ENCODE assay signal across 8 cellular contexts in the genomic region with DNA sequence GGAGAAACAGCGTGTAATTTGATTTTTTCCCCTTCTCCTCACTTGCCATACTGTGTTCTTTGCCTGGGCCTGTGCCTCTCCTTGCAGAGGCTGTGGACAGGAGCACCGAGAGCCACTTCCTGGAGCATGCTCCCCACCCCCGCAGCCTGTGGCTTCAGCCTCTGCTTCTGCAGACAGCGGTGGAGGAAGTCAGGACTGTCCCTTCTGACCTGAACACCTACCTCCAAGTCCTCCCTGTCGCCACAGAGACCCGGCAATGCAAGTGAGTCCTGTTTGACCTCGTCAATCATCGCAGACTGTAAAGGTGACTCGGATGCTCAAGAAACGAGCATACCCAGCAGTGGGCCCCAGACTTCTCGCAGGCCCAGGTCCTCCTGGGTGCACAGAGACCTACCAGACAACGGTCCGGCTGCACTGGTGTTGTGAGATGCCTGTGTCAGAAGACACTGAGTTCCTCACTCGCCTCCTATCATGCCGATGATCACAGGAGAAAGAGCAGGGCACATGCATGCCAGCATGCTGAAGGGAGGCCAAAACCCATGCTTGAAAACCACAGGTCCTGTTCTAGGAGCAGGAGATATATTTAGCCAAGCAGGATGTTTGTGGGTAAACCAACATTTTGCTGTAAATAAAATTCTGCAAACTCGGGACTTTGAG.
A peak's percentile ranks its signal among the peaks of the same experiment; 100 is the strongest.
DNase-seq lines count a peak whose midpoint lies in the region; ATAC-seq lines count a peak whose summit lies in the region.

No MANE protein-coding gene starts in this region.

- H3K9me3 ChIP-seq in BLaER1, result no peaks in the 10 kb centered on the region; the same call in 1 of the 2 replicates

- no peaks in the 10 kb centered on the region for H4K20me1 ChIP-seq in BLaER1

- peaks cover 87% of the 10 kb centered on the region for H3K4me1 ChIP-seq in BLaER1

- no peaks in the 10 kb centered on the region for H3K27me3 ChIP-seq in BLaER1

- 0 out of 2 replicates have a peak, but pooled peaks cover 4% of the 10 kb centered on the region for H3K36me3 ChIP-seq in BLaER1

- H3K4me3 ChIP-seq in BLaER1 (peak overlapping the region; percentile 62), skin epidermis (no peak overlapping the region)

- H3K27ac ChIP-seq in BLaER1, result peak overlapping the region; percentile 89
- peak overlapping the region in 12 of 21 experiments; percentile 2 to 77 (median 40) for H3K27ac ChIP-seq in skin epidermis

- DNase-seq in UCSD-AML1 (lab: John Stamatoyannopoulos, UW; ENCODE audit: unreplicated experiment) (peak; percentile 69), fibroblast of gingiva (ENCODE audit: low read depth) (peak; percentile 69), LoVo (ENCODE audit: low spot score) (no peak), NCI-H524 treated with DMSO at 0.1 percent for 48 hours (lab: John Stamatoyannopoulos, UW) (no peak)

- ATAC-seq in GM19043 (IDR thresholded peaks at IDR 0.05; ENCODE audit: low read depth, unreplicated experiment) (peak; percentile 76), HG03175 (IDR thresholded peaks at IDR 0.05; ENCODE audit: unreplicated experiment) (peak; percentile 70)

- peak overlapping the region; percentile 89 for H3K4me2 ChIP-seq in BLaER1

- H3K9ac ChIP-seq in BLaER1, result peak overlapping the region; percentile 84

Comparison
In these comparisons a context has a peak if more than half of its experiments do, and no peak if none do; other contexts are left out.
1. DNase-seq: peak in UCSD-AML1 (single experiment) and fibroblast of gingiva (single experiment); none in LoVo (single experiment) and NCI-H524 treated with DMSO at 0.1 percent for 48 hours (single experiment).